In the genomic region with DNA sequence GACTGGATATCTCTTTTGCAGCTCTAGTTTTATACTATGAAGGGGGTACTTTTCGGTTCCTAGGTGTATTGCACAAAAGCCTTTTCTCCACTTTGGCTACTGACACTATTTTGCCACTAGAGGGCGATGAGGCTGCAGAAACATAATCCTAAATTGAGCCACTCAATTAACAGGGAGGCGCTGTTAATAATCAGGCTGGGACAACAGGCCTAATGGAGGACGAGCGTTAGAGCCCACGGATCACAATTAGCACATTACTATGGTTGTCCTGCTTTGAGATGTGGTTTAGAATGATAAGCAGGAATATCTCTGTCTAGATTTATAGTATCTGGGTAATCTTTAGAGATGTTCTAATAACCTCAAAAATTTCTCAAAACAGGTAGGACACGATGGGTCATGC, we compare ENCODE assay signal across 8 cellular contexts.
DNase-seq lines count a peak whose midpoint lies in the region; ATAC-seq, FAIRE-seq and TF ChIP-seq lines count a peak whose summit lies in the region.

No MANE protein-coding gene starts in this region.

- no peak overlapping the region for H3K9ac ChIP-seq in KMS-11
- no peak overlapping the region for H3K9ac ChIP-seq in PC-3 (ENCODE audit: low read length)

- no peaks in the 10 kb centered on the region for H3K9me2 ChIP-seq in PC-3 (replicated peaks; ENCODE audit: low read length)

- ATAC-seq in GM21717 (IDR thresholded peaks at IDR 0.05; ENCODE audit: unreplicated experiment) (peak; percentile 51), PC-3 (peak; percentile 87)

- H3K27me3 ChIP-seq in KMS-11 (ENCODE audit: insufficient read depth, low read depth) (no peaks in the 10 kb centered on the region), PC-3 (ENCODE audit: low read length) (no peaks in the 10 kb centered on the region)

- no TSS peak for BruUV-seq in PC-3 (replicated peaks; lab: Mats Ljungman, UMichigan)

- H3K4me1 ChIP-seq in KMS-11 (ENCODE audit: low read depth, poor library complexity, severe bottlenecking) (peaks cover 22% of the 10 kb centered on the region), PC-3 (ENCODE audit: insufficient read depth, low read length) (no peaks in the 10 kb centered on the region)

- H2AFZ ChIP-seq in KMS-11 (ENCODE audit: low read depth) (peak overlapping the region; percentile 38), PC-3 (ENCODE audit: low read length) (peak overlapping the region; percentile 24)

- H4K20me1 ChIP-seq in KMS-11 (ENCODE audit: insufficient read depth) (no peaks in the 10 kb centered on the region), PC-3 (ENCODE audit: low read length) (no peaks in the 10 kb centered on the region)

- in situ Hi-C loops in G401 (cut with HindIII; ENCODE audit: low sequenced_read_pairs): no loop called here

- no peaks in the 10 kb centered on the region for H3K36me3 ChIP-seq in KMS-11 (ENCODE audit: insufficient read depth)
- no peaks in the 10 kb centered on the region for H3K36me3 ChIP-seq in PC-3 (ENCODE audit: low read depth, low read length)

- H3K4me2 ChIP-seq in KMS-11 (peak overlapping the region; percentile 6; the same call in 1 of the 2 replicates), PC-3 (ENCODE audit: low read length) (peak overlapping the region; percentile 29; the same call in 1 of the 2 replicates)

- no peak overlapping the region for H3K4me3 ChIP-seq in KMS-11 (IDR thresholded peaks at IDR 0.05; ENCODE audit: insufficient read depth, low read depth, low read length)
- H3K4me3 ChIP-seq in PC-3 (ENCODE audit: low read length): no peak overlapping the region

- H3K79me2 ChIP-seq in KMS-11 (ENCODE audit: insufficient read depth, low read depth): no peaks in the 10 kb centered on the region
- H3K79me2 ChIP-seq in PC-3 (ENCODE audit: low read length): no peaks in the 10 kb centered on the region

- no peaks in the 10 kb centered on the region for H3F3A ChIP-seq in PC-3 (ENCODE audit: low read length, unreplicated experiment)

- H3K27ac ChIP-seq in KMS-11: no peak overlapping the region
- H3K27ac ChIP-seq in PC-3 (ENCODE audit: low read length): no peak overlapping the region

- FAIRE-seq in frontal cortex (lab: Jason Lieb, UNC): no peak

- H3K9me3 ChIP-seq in PC-3 (ENCODE audit: low read length): no peaks in the 10 kb centered on the region

- CTCF ChIA-PET in PC-3 (lab: Charles Lee): interaction anchor here (0.6 to 0.7 kb wide), 4 partner anchors 63 to 157 kb away, joined by 3 to 13 read pairs (median 6); partner anchors contain the start of gene PMAIP1

- POLR2A ChIA-PET in PC-3 (lab: Charles Lee; ENCODE audit: unreplicated experiment): interaction anchor here (0.6 to 0.7 kb wide), 2 partner anchors 46 to 63 kb away, joined by 3 to 4 read pairs; no protein-coding TSS in a partner anchor

- intact Hi-C loops in PC-3 (cut with micrococcal nuclease): loop anchor here (1.0 kb wide), 3 partner anchors 48 to 151 kb away; no protein-coding TSS in a partner anchor

- DNase-seq in G401 (ENCODE audit: low spot score) (peak; percentile 14), PC-3 (peak; percentile 88), frontal cortex (ENCODE audit: low spot score in 2 of 2) (peak; percentile 18 to 37), pons (ENCODE audit: low spot score) (peak; percentile 51), occipital lobe (lab: John Stamatoyannopoulos, UW) (no peak)
- peak; percentile 6 to 13 for DNase-seq in activated T-helper 1 cell treated with anti-CD3 and anti-CD28 coated beads, Interleukin-2, amount 50 U/mL, for 16 hours (ENCODE audit: low read depth in 1 of 2, low spot score in 1 of 2)

- TF ChIP-seq CTCF in KMS-11 (conservative IDR thresholded peaks at IDR 0.05; ENCODE audit: low read depth, low read length) (peak; percentile 98), PC-3 (conservative IDR thresholded peaks at IDR 0.05; ENCODE audit: low read depth, low read length) (peak; percentile 96)
